In the genomic region with DNA sequence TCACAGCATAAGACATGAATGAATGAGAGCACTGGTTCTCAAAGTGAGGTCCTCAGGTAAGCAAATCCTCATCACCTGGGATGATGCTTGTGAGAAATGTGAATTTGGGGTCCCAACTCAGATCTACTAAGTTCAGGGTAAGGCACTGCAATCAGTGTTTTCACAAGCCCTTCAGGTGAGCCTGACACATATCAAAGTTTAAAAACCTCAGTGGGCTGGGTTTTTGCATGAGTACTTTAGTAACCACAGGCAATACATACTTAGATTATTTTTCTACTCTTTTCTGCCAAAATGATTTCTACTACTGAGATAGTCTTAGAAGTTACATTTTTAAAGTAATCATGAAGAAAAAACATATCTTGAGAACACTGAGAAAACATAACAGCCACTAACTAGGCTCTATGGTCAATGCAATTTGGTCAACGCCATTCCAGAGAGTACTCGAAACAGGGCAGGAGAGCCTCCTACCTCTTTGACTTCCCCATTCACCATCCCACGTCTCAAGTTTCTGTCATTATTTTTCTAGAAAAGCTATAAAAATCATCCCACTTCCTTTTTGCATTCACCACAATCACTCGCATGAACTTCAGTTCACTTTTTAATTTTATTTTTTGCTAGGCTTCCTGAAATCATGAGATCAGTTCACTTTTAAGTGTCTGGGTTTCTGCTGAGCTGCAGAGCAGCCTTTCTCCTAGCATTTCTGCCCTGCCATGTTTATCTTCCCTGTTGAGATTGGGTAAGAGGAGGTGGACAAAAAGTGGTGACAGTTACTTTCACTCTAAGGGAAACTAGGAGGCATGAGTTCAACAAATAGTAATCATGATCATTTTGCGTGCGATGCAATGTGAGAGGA, we compare ENCODE assay signal across 12 cellular contexts.
DNase-seq lines count a peak whose midpoint lies in the region; ATAC-seq, FAIRE-seq and TF ChIP-seq lines count a peak whose summit lies in the region.
"Had no signal": no experiment of that assay in that cellular context is flagged by ENCODE, and none has a peak within 500 bp of the region (broad histone marks: within the 10 kb centered on the region; RNA-seq: fewer than 3 reads in every experiment).

No MANE protein-coding gene starts in this region.

- DNase-seq in GDM1 (lab: John Stamatoyannopoulos, UW), result peak; percentile 57
- DNase-seq in SKM-1 (lab: John Stamatoyannopoulos, UW; ENCODE audit: unreplicated experiment), result peak; percentile 8
- no peak for DNase-seq in progenitor cell of endocrine pancreas (ENCODE audit: low spot score, unreplicated experiment)
- no peak for DNase-seq in posterior cingulate gyrus
- DNase-seq in GM19239 (ENCODE audit: insufficient read length, low spot score), result no peak
- no peak for DNase-seq in hippocampal formation (lab: John Stamatoyannopoulos, UW)
- DNase-seq: activated T-cell treated with anti-CD3 and anti-CD28 coated beads, Interleukin-2, amount 50 U/mL, for 4 hours; NCI-H1436 had no signal

- no peaks in the 10 kb centered on the region for H3K36me3 Mint-ChIP-seq in progenitor cell of endocrine pancreas (ENCODE audit: insufficient read depth)
- H3K36me3 Mint-ChIP-seq: natural killer cell treated with Interleukin-12 subunit alpha and Interleukin-12 subunit beta and Interleukin-15 and Interleukin-18, amount 100 ng/mL, for 72 hours had no signal

- no peaks in the 10 kb centered on the region for H3K4me1 Mint-ChIP-seq in progenitor cell of endocrine pancreas (ENCODE audit: low read depth)

- H3K27ac Mint-ChIP-seq in progenitor cell of endocrine pancreas, result no peak overlapping the region
- H3K27ac Mint-ChIP-seq: natural killer cell treated with Interleukin-12 subunit alpha and Interleukin-12 subunit beta and Interleukin-15 and Interleukin-18, amount 100 ng/mL, for 72 hours had no signal

- no peak for FAIRE-seq in GM19239 (lab: Jason Lieb, UNC)
- FAIRE-seq: urothelium cell line had no signal

- H3K27me3 Mint-ChIP-seq in progenitor cell of endocrine pancreas, result peaks cover 9% of the 10 kb centered on the region

- TF ChIP-seq CTCF in progenitor cell of endocrine pancreas (IDR thresholded peaks at IDR 0.05; ENCODE audit: unreplicated experiment), result no peak

- H3K4me3 Mint-ChIP-seq in progenitor cell of endocrine pancreas (ENCODE audit: low read depth), result no peak overlapping the region
- H3K4me3 Mint-ChIP-seq: activated T-cell treated with anti-CD3 and anti-CD28 coated beads, Interleukin-2, amount 50 U/mL, for 4 hours; natural killer cell treated with Interleukin-12 subunit alpha and Interleukin-12 subunit beta and Interleukin-15 and Interleukin-18, amount 100 ng/mL, for 72 hours had no signal

- intact Hi-C loops in posterior cingulate gyrus (cut with DNase I), result no loop called here

- H3K9me3 Mint-ChIP-seq in progenitor cell of endocrine pancreas (ENCODE audit: low read depth), result no peaks in the 10 kb centered on the region
- H3K9me3 Mint-ChIP-seq: activated T-cell treated with anti-CD3 and anti-CD28 coated beads, Interleukin-2, amount 50 U/mL, for 4 hours; natural killer cell treated with Interleukin-12 subunit alpha and Interleukin-12 subunit beta and Interleukin-15 and Interleukin-18, amount 100 ng/mL, for 72 hours had no signal

- ATAC-seq in GM21360 (IDR thresholded peaks at IDR 0.05; ENCODE audit: unreplicated experiment) (peak; percentile 85), HG03103 (IDR thresholded peaks at IDR 0.05; ENCODE audit: low read depth, unreplicated experiment) (peak; percentile 60)
- ATAC-seq: activated T-cell treated with anti-CD3 and anti-CD28 coated beads, Interleukin-2, amount 50 U/mL, for 4 hours had no signal

Comparison
In these comparisons a context has a peak if more than half of its experiments do, and no peak if none do; other contexts are left out.
1. DNase-seq: peak in GDM1 (single experiment) and SKM-1 (single experiment); none in progenitor cell of endocrine pancreas (single experiment), posterior cingulate gyrus (0 of 10), GM19239 (single experiment) and hippocampal formation (0 of 2).